Comparison of ENCODE assay signal across 22 cellular contexts in the genomic region with DNA sequence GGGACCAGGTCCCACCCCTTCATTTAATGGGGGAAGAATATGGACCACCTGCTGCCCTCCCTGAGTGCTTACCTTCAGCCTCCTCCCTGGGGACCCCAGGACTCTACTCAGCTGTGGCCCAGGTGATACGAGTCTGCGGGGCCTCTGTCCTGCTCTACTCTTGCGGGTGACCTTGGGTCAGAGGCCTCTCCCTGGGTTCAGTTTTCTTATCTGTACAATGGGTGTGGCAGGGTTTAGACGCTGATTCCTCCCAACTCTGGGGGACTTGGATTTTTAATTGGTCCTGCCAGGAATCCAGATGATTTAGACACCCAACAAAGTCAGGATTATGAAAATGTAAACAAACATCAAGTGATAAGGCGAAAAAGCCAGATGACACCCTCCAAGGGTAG. TPM values are rescaled to one million over a fixed set of nuclear protein-coding genes. Genes with fewer than 3 reads are reported as not detected.
A peak's percentile ranks its signal among the peaks of the same experiment; 100 is the strongest.
DNase-seq lines count a peak whose midpoint lies in the region; ATAC-seq, FAIRE-seq and TF ChIP-seq lines count a peak whose summit lies in the region.
"Had no signal": no experiment of that assay in that cellular context is flagged by ENCODE, and none has a peak within 500 bp of the region (broad histone marks: within the 10 kb centered on the region; RNA-seq: fewer than 3 reads in every experiment).

No MANE protein-coding gene starts in this region.

- FAIRE-seq in K562 (lab: Jason Lieb, UNC), result no peak
- FAIRE-seq: GM12878, GM19239, pancreas had no signal

- DNase-seq in left ventricle myocardium superior, result peak; percentile 32
- DNase-seq in cardiac septum (ENCODE audit: low spot score), result no peak
- DNase-seq in K562 (ENCODE audit: extremely low read depth in 1 of 4, low spot score in 3 of 4), result no peak
- DNase-seq in upper lobe of right lung, result no peak
- no peak for DNase-seq in SW480 (ENCODE audit: low spot score)
- no peak for DNase-seq in transverse colon
- DNase-seq: activated CD8-positive, alpha-beta T cell treated with anti-CD3 and anti-CD28 coated beads, Interleukin-2, amount 10 ng/mL, durations not matched to agents 7 days and 5 days; activated T-cell treated with anti-CD3 and anti-CD28 coated beads, Interleukin-2, amount 50 U/mL, for 4 hours; body of pancreas; foreskin keratinocyte; stimulated activated naive CD8-positive, alpha-beta T cell treated with anti-CD3 and anti-CD28 coated beads, Interleukin-15, amount 100 ng/mL, for 72 hours; T1000 had no signal

- peaks cover 4% of the 10 kb centered on the region for H3K9me3 ChIP-seq in K562 (replicated peaks; ENCODE audit: control insufficient read depth, insufficient read depth, low read depth, low read length)
- H3K9me3 ChIP-seq in mesodermal cell (ENCODE audit: control insufficient read depth, low read length), result peaks cover 6% of the 10 kb centered on the region
- H3K9me3 ChIP-seq in upper lobe of right lung, result no peaks in the 10 kb centered on the region
- no peaks in the 10 kb centered on the region for H3K9me3 ChIP-seq in transverse colon
- H3K9me3 ChIP-seq: body of pancreas, pancreas, SK-N-SH had no signal

- TF ChIP-seq CTCF in K562 (IDR thresholded peaks at IDR 0.05 in 2 of 3, conservative IDR thresholded peaks at IDR 0.05 in 1 of 3; ENCODE audit: insufficient read depth in 2 of 3, low read depth in 1 of 3, low read length in 3 of 3) (no peak), upper lobe of right lung (IDR thresholded peaks at IDR 0.05) (no peak), transverse colon (IDR thresholded peaks at IDR 0.05) (no peak)

- H3K4me3 ChIP-seq in K562 (no peak overlapping the region), mesodermal cell (ENCODE audit: extremely low read depth, insufficient read depth, low read length, poor library complexity, severe bottlenecking) (no peak overlapping the region), upper lobe of right lung (no peak overlapping the region), transverse colon (no peak overlapping the region)
- H3K4me3 ChIP-seq: body of pancreas, GM12878, pancreas had no signal

- no peak for TF ChIP-seq RAD21 in K562 (CRISPR knock-in tag; conservative IDR thresholded peaks at IDR 0.05 in 1 of 2, IDR thresholded peaks at IDR 0.05 in 1 of 2)

- peaks cover 4% of the 10 kb centered on the region; the same call in 1 of the 2 replicates for H4K20me1 ChIP-seq in K562 (replicated peaks; ENCODE audit: control insufficient read depth, insufficient read depth, low read length)

- TF ChIP-seq POLR2A in K562 (conservative IDR thresholded peaks at IDR 0.05), result no peak
- no peak for TF ChIP-seq POLR2A in transverse colon (IDR thresholded peaks at IDR 0.05)

- H3K4me2 ChIP-seq in K562 (ENCODE audit: insufficient read depth, low read length), result no peak overlapping the region
- H3K4me2 ChIP-seq: SK-N-SH had no signal

- H3K27ac ChIP-seq in K562 (ENCODE audit: extremely low read depth, low read depth, low read length) (no peak overlapping the region; the same call in 2 of the 3 replicates), mesodermal cell (ENCODE audit: low read depth, low read length, severe bottlenecking) (peak overlapping the region; percentile 75), upper lobe of right lung (peak overlapping the region; percentile 42), transverse colon (peak overlapping the region in 1 of 4 donors; percentile 13)
- H3K27ac ChIP-seq: body of pancreas, foreskin keratinocyte, pancreas had no signal

- in situ Hi-C loops in K562 (cut with MboI), result no loop called here
- in situ Hi-C loops in transverse colon (cut with MboI; ENCODE audit: low pct_ligation_motif_present in 1 of 4, low pct_unique_long_range_greater_than_20kb in 1 of 4, low sequenced_read_pairs in 3 of 4), result no loop called here

- no peaks in the 10 kb centered on the region for H3K9me1 ChIP-seq in K562 (ENCODE audit: control insufficient read depth, insufficient read depth, low read length)

- TF ChIP-seq EP300 in K562 (IDR thresholded peaks at IDR 0.05; ENCODE audit: low read length) (no peak), transverse colon (IDR thresholded peaks at IDR 0.05; ENCODE audit: low read depth) (no peak)

- intact Hi-C loops in left ventricle myocardium superior (cut with micrococcal nuclease), result no loop called here
- intact Hi-C loops in cardiac septum (cut with DNase I), result loop anchor here (5.0 kb wide), 1 partner anchor 98 kb away; no protein-coding TSS in a partner anchor
- intact Hi-C loops in K562 (cut with micrococcal nuclease), result no loop called here
- intact Hi-C loops in upper lobe of right lung (cut with DNase I), result no loop called here
- intact Hi-C loops in transverse colon (cut with DNase I; ENCODE audit: low total_unique reads), result no loop called here

- BruUV-seq in K562 (replicated peaks; lab: Mats Ljungman, UMichigan), result no TSS peak

- peaks cover 0 to 8% of the 10 kb centered on the region in 2 experiments; a peak in 2 of 5 replicates for H3K4me1 ChIP-seq in K562 (replicated peaks in 1 of 2; ENCODE audit: control insufficient read depth in 2 of 2, insufficient read depth in 2 of 2, low read length in 2 of 2)
- peaks cover 64% of the 10 kb centered on the region for H3K4me1 ChIP-seq in mesodermal cell (ENCODE audit: control insufficient read depth, insufficient read depth, low read length, poor library complexity, severe bottlenecking)
- peaks cover 20% of the 10 kb centered on the region for H3K4me1 ChIP-seq in upper lobe of right lung
- peaks cover 17 to 31% (median 20%) of the 10 kb centered on the region in 4 donors for H3K4me1 ChIP-seq in transverse colon
- H3K4me1 ChIP-seq: body of pancreas, foreskin keratinocyte, pancreas had no signal

- WGBS in K562 (ENCODE audit: insufficient coverage, low coverage, missing lambda C conversion rate), result 3% methylated on average over 5 of the region's 5 CpGs
- WGBS in mesodermal cell (ENCODE audit: insufficient coverage in 2 of 2), 2 experiments, result 87 to 89% methylated on average over 4 to 5 of the region's 5 CpGs
- WGBS in transverse colon (ENCODE audit: low coverage in 1 of 2), 2 donors, result 16% methylated on average over 5 of the region's 5 CpGs; no CpG with 5 or more reads in 1 of the 2 donors

- H2AFZ ChIP-seq in K562 (ENCODE audit: low read depth, low read length), result no peak overlapping the region

- H3K79me2 ChIP-seq in K562 (ENCODE audit: control insufficient read depth, insufficient read depth, low read length), result no peaks in the 10 kb centered on the region

- CTCF ChIA-PET in K562 (lab: Yijun Ruan, JAX; ENCODE audit: low intra/inter-chr PET ratio), result no interaction called here

- POLR2A ChIA-PET in K562 (lab: Yijun Ruan, JAX), result interaction anchor here (0.9 kb wide), 1 partner anchor 20 kb away, joined by 3 read pairs; no protein-coding TSS in a partner anchor

- H3K27me3 ChIP-seq in K562 (ENCODE audit: control insufficient read depth in 2 of 2, insufficient read depth in 2 of 2, low read length in 2 of 2), result peaks cover 30 to 71% of the 10 kb centered on the region in 2 experiments; a peak in 4 of 5 replicates
- H3K27me3 ChIP-seq in upper lobe of right lung, result peaks cover 29% of the 10 kb centered on the region
- H3K27me3 ChIP-seq in transverse colon, result peaks cover 22% of the 10 kb centered on the region

- ATAC-seq in left ventricle myocardium superior (peak; percentile 2), K562 (no peak), upper lobe of right lung (no peak), HG03460 (IDR thresholded peaks at IDR 0.05; ENCODE audit: unreplicated experiment) (no peak)
- ATAC-seq: activated CD4-positive, CD25-positive, alpha-beta regulatory T cell treated with anti-CD3 and anti-CD28 coated beads, Interleukin-2, amount 50 U/mL, for 24 hours; activated CD8-positive, alpha-beta T cell treated with anti-CD3 and anti-CD28 coated beads, Interleukin-2, amount 10 ng/mL, durations not matched to agents 7 days and 5 days; activated T-cell treated with anti-CD3 and anti-CD28 coated beads, Interleukin-2, amount 50 U/mL, for 4 hours; foreskin keratinocyte; GM12878; stimulated activated naive CD8-positive, alpha-beta T cell treated with anti-CD3 and anti-CD28 coated beads, Interleukin-15, amount 100 ng/mL, for 72 hours had no signal

- no peaks in the 10 kb centered on the region for H3K36me3 ChIP-seq in K562 (ENCODE audit: control insufficient read depth, insufficient read depth, low read length)
- H3K36me3 ChIP-seq in mesodermal cell (ENCODE audit: control insufficient read depth, insufficient read depth, low read length), result no peaks in the 10 kb centered on the region
- H3K36me3 ChIP-seq in upper lobe of right lung, result no peaks in the 10 kb centered on the region
- H3K36me3 ChIP-seq in transverse colon, result no peaks in the 10 kb centered on the region
- H3K36me3 ChIP-seq: pancreas had no signal

- H3K9ac ChIP-seq in K562 (ENCODE audit: insufficient read depth in 1 of 2, low read depth in 2 of 2, low read length in 2 of 2), result no peak overlapping the region
- H3K9ac ChIP-seq: SK-N-SH had no signal

RNA-seq across cellular contexts. Expression of gene FAM163B, which starts 25.0 kb away (rescaled TPM):
- total RNA-seq in left ventricle myocardium superior, result not detected
- not detected for total RNA-seq in cardiac septum
- not detected in 2 replicates for total RNA-seq in K562 (2011; cell fraction: chromatin; rRNA removed; ENCODE audit: low replicate concordance)
- total RNA-seq in K562 (2011; cell fraction: nucleolus; rRNA removed), result not detected in 2 replicates
- total RNA-seq in K562 (2011; cell fraction: nucleoplasm; rRNA removed), result not detected in 2 replicates
- total RNA-seq in K562 (2014; rRNA removed), result not detected in 2 replicates
- total RNA-seq in K562 (2014; rRNA removed; fragmentation: Illumina TruSeq; extraction: Trizol), result not detected in 2 replicates
- total RNA-seq in K562 (2015; rRNA removed; fragmentation: Illumina TruSeq; extraction: Trizol), result not detected in 2 replicates
- not detected in 2 replicates for total RNA-seq in K562 (2021)
- not detected in 2 replicates for polyA plus RNA-seq in K562 (2011; rRNA removed)
- polyA plus RNA-seq in K562 (2011; cell fraction: cytosol; rRNA removed), result not detected in 2 replicates
- polyA plus RNA-seq in K562 (2011; cell fraction: nucleus; rRNA removed), result not detected in 2 replicates
- polyA plus RNA-seq in K562 (2012), result not detected in 2 replicates
- polyA plus RNA-seq in K562 (2014; fragmentation: Illumina TruSeq; extraction: Trizol), result not detected in 2 replicates
- not detected for polyA plus RNA-seq in K562 (2014; fragmentation: Nextera tagmentation; extraction: Ambion mirVana)
- not detected in 2 replicates for polyA plus RNA-seq in K562 (2014; rRNA removed)
- polyA minus RNA-seq in K562 (2011; rRNA and poly(A)+ RNA removed), result not detected in 2 replicates
- not detected in 2 replicates for polyA minus RNA-seq in K562 (2011; cell fraction: cytosol; rRNA and poly(A)+ RNA removed)
- not detected in 2 replicates for polyA minus RNA-seq in K562 (2011; cell fraction: nucleus; rRNA and poly(A)+ RNA removed)
- 9.5 TPM for polyA plus RNA-seq in mesodermal cell (2013, experiment 1 of 2)
- polyA plus RNA-seq in mesodermal cell (2013, experiment 2 of 2), result 6.8 TPM
- not detected for total RNA-seq in upper lobe of right lung
- under 1 TPM in 1 of 4 donors, not detected in 3; 0.64 TPM for total RNA-seq in transverse colon
- total RNA-seq: activated CD8-positive, alpha-beta T cell treated with anti-CD3 and anti-CD28 coated beads, Interleukin-2, amount 10 ng/mL, durations not matched to agents 7 days and 5 days; activated T-cell treated with anti-CD3 and anti-CD28 coated beads, Interleukin-2, amount 50 U/mL, for 4 hours; foreskin keratinocyte; GM12878; myocyte; pancreas; ureter had no signal
- polyA plus RNA-seq: foreskin keratinocyte, GM12878, pancreas had no signal

RNA-seq across cellular contexts. Expression of gene ADAMTSL2, which starts 49.7 kb away (rescaled TPM):
- 5.1 TPM for total RNA-seq in left ventricle myocardium superior
- 9.6 TPM for total RNA-seq in cardiac septum
- 0.07 TPM in 1 of 2 replicates, not detected in the other for total RNA-seq in K562 (2011; cell fraction: chromatin; rRNA removed; ENCODE audit: low replicate concordance)
- not detected in 2 replicates for total RNA-seq in K562 (2011; cell fraction: nucleolus; rRNA removed)
- not detected in 2 replicates for total RNA-seq in K562 (2011; cell fraction: nucleoplasm; rRNA removed)
- total RNA-seq in K562 (2014; rRNA removed), result not detected in 2 replicates
- not detected in 2 replicates for total RNA-seq in K562 (2014; rRNA removed; fragmentation: Illumina TruSeq; extraction: Trizol)
- total RNA-seq in K562 (2015; rRNA removed; fragmentation: Illumina TruSeq; extraction: Trizol), result not detected in 2 replicates
- 0.04 TPM in 1 of 2 replicates, not detected in the other for total RNA-seq in K562 (2021)
- not detected in 2 replicates for polyA plus RNA-seq in K562 (2011; rRNA removed)
- 0.01 TPM in 1 of 2 replicates, not detected in the other for polyA plus RNA-seq in K562 (2011; cell fraction: cytosol; rRNA removed)
- not detected in 2 replicates for polyA plus RNA-seq in K562 (2011; cell fraction: nucleus; rRNA removed)
- polyA plus RNA-seq in K562 (2012), result 0.04 TPM in 1 of 2 replicates, not detected in the other
- polyA plus RNA-seq in K562 (2014; fragmentation: Illumina TruSeq; extraction: Trizol), result not detected in 2 replicates
- not detected for polyA plus RNA-seq in K562 (2014; fragmentation: Nextera tagmentation; extraction: Ambion mirVana)
- polyA plus RNA-seq in K562 (2014; rRNA removed), result not detected in 2 replicates
- not detected in 2 replicates for polyA minus RNA-seq in K562 (2011; rRNA and poly(A)+ RNA removed)
- polyA minus RNA-seq in K562 (2011; cell fraction: cytosol; rRNA and poly(A)+ RNA removed), result not detected in 2 replicates
- not detected in 2 replicates for polyA minus RNA-seq in K562 (2011; cell fraction: nucleus; rRNA and poly(A)+ RNA removed)
- polyA plus RNA-seq in mesodermal cell (2013, experiment 1 of 2), result 30.7 TPM
- 30.4 TPM for polyA plus RNA-seq in mesodermal cell (2013, experiment 2 of 2)
- total RNA-seq in upper lobe of right lung, result 17.4 TPM
- total RNA-seq in transverse colon, result 1 to 10 TPM in 2 of 4 donors, under 1 TPM in 2; 0.64 to 2.4 (median 1.5) TPM
- total RNA-seq: activated CD8-positive, alpha-beta T cell treated with anti-CD3 and anti-CD28 coated beads, Interleukin-2, amount 10 ng/mL, durations not matched to agents 7 days and 5 days; foreskin keratinocyte; GM12878 had no signal
- polyA plus RNA-seq: foreskin keratinocyte had no signal

RNA-seq across cellular contexts. Expression of gene DBH, which starts 52.0 kb away (rescaled TPM):
- total RNA-seq in left ventricle myocardium superior (not detected), cardiac septum (not detected), K562 (2014; rRNA removed) (not detected in 2 replicates), K562 (2014; rRNA removed; fragmentation: Illumina TruSeq; extraction: Trizol) (not detected in 2 replicates), K562 (2015; rRNA removed; fragmentation: Illumina TruSeq; extraction: Trizol) (not detected in 2 replicates), K562 (2021) (not detected in 2 replicates), upper lobe of right lung (not detected), transverse colon (not detected)
- total RNA-seq in K562 (2011; cell fraction: chromatin; rRNA removed; ENCODE audit: low replicate concordance), result not detected in 2 replicates
- total RNA-seq in K562 (2011; cell fraction: nucleolus; rRNA removed), result not detected in 2 replicates
- not detected in 2 replicates for total RNA-seq in K562 (2011; cell fraction: nucleoplasm; rRNA removed)
- polyA plus RNA-seq in K562 (2011; rRNA removed) (not detected in 2 replicates), K562 (2014; fragmentation: Illumina TruSeq; extraction: Trizol) (not detected in 2 replicates), K562 (2014; fragmentation: Nextera tagmentation; extraction: Ambion mirVana) (not detected), K562 (2014; rRNA removed) (not detected in 2 replicates)
- not detected in 2 replicates for polyA plus RNA-seq in K562 (2011; cell fraction: cytosol; rRNA removed)
- polyA plus RNA-seq in K562 (2011; cell fraction: nucleus; rRNA removed), result not detected in 2 replicates
- polyA plus RNA-seq in K562 (2012), result not detected in 2 replicates
- not detected in 2 replicates for polyA minus RNA-seq in K562 (2011; rRNA and poly(A)+ RNA removed)
- not detected in 2 replicates for polyA minus RNA-seq in K562 (2011; cell fraction: cytosol; rRNA and poly(A)+ RNA removed)
- not detected in 2 replicates for polyA minus RNA-seq in K562 (2011; cell fraction: nucleus; rRNA and poly(A)+ RNA removed)
- 0.11 TPM for polyA plus RNA-seq in mesodermal cell (2013, experiment 1 of 2)
- not detected for polyA plus RNA-seq in mesodermal cell (2013, experiment 2 of 2)
- total RNA-seq: activated CD8-positive, alpha-beta T cell treated with anti-CD3 and anti-CD28 coated beads, Interleukin-2, amount 10 ng/mL, durations not matched to agents 7 days and 5 days; activated T-cell treated with anti-CD3 and anti-CD28 coated beads, Interleukin-2, amount 50 U/mL, for 4 hours; body of pancreas; foreskin keratinocyte; GM12878; pancreas; ureter had no signal
- polyA plus RNA-seq: foreskin keratinocyte, GM12878 had no signal

RNA-seq across cellular contexts. Expression of gene MYMK, which starts 59.4 kb away (rescaled TPM):
- total RNA-seq in left ventricle myocardium superior, result not detected
- not detected for total RNA-seq in cardiac septum
- not detected in 2 replicates for total RNA-seq in K562 (2011; cell fraction: chromatin; rRNA removed; ENCODE audit: low replicate concordance)
- not detected in 2 replicates for total RNA-seq in K562 (2011; cell fraction: nucleolus; rRNA removed)
- total RNA-seq in K562 (2011; cell fraction: nucleoplasm; rRNA removed), result not detected in 2 replicates
- not detected in 2 replicates for total RNA-seq in K562 (2014; rRNA removed)
- not detected in 2 replicates for total RNA-seq in K562 (2014; rRNA removed; fragmentation: Illumina TruSeq; extraction: Trizol)
- total RNA-seq in K562 (2015; rRNA removed; fragmentation: Illumina TruSeq; extraction: Trizol), result not detected in 2 replicates
- total RNA-seq in K562 (2021), result not detected in 2 replicates
- polyA plus RNA-seq in K562 (2011; rRNA removed), result not detected in 2 replicates
- not detected in 2 replicates for polyA plus RNA-seq in K562 (2011; cell fraction: cytosol; rRNA removed)
- polyA plus RNA-seq in K562 (2011; cell fraction: nucleus; rRNA removed), result not detected in 2 replicates
- not detected in 2 replicates for polyA plus RNA-seq in K562 (2012)
- not detected in 2 replicates for polyA plus RNA-seq in K562 (2014; fragmentation: Illumina TruSeq; extraction: Trizol)
- polyA plus RNA-seq in K562 (2014; fragmentation: Nextera tagmentation; extraction: Ambion mirVana), result not detected
- not detected in 2 replicates for polyA plus RNA-seq in K562 (2014; rRNA removed)
- polyA minus RNA-seq in K562 (2011; rRNA and poly(A)+ RNA removed), result not detected in 2 replicates
- not detected in 2 replicates for polyA minus RNA-seq in K562 (2011; cell fraction: cytosol; rRNA and poly(A)+ RNA removed)
- polyA minus RNA-seq in K562 (2011; cell fraction: nucleus; rRNA and poly(A)+ RNA removed), result not detected in 2 replicates
- polyA plus RNA-seq in mesodermal cell (2013, experiment 1 of 2), result not detected
- not detected for polyA plus RNA-seq in mesodermal cell (2013, experiment 2 of 2)
- total RNA-seq in upper lobe of right lung, result not detected
- total RNA-seq in transverse colon, result not detected
- total RNA-seq: activated CD8-positive, alpha-beta T cell treated with anti-CD3 and anti-CD28 coated beads, Interleukin-2, amount 10 ng/mL, durations not matched to agents 7 days and 5 days; activated T-cell treated with anti-CD3 and anti-CD28 coated beads, Interleukin-2, amount 50 U/mL, for 4 hours; body of pancreas; foreskin keratinocyte; GM12878; H7; pancreas; ureter had no signal
- polyA plus RNA-seq: foreskin keratinocyte, GM12878, pancreas, SK-N-SH had no signal
